In genomic region chr5:76331139-76331538, GRCh38 we compare ENCODE assay signal across 1 cellular context.
TF ChIP-seq lines count a peak whose summit lies in the region.

No MANE protein-coding gene starts in this region.

TF ChIP-seq in WTC11, 78 proteins besides CTCF, POLR2A, EP300 and RAD21 (continued from another document):
- TF ChIP-seq ATF2 (CRISPR knock-in tag; IDR thresholded peaks at IDR 0.05; ENCODE audit: borderline replicate concordance, low read depth): no peak
- TF ChIP-seq ATF1 (CRISPR knock-in tag; IDR thresholded peaks at IDR 0.05): no peak
- TF ChIP-seq MAX (CRISPR knock-in tag; IDR thresholded peaks at IDR 0.05): no peak
- no peak for TF ChIP-seq AR (CRISPR knock-in tag; IDR thresholded peaks at IDR 0.05)
- TF ChIP-seq ZNF423 (CRISPR knock-in tag; IDR thresholded peaks at IDR 0.05): no peak
- TF ChIP-seq ZNF512 (CRISPR knock-in tag; IDR thresholded peaks at IDR 0.05; ENCODE audit: borderline replicate concordance): no peak
- TF ChIP-seq TCF7 (CRISPR knock-in tag; IDR thresholded peaks at IDR 0.05; ENCODE audit: low read depth): no peak
TF ChIP-seq in WTC11: peak in this region for 0.
